Comparison of ENCODE assay signal across 29 cellular contexts in genomic region chr19:14676762-14677161, GRCh38. TPM values are rescaled to one million over a fixed set of nuclear protein-coding genes. Genes with fewer than 3 reads are reported as not detected.
"Had no signal": no experiment of that assay in that cellular context is flagged by ENCODE, and none has a peak within 500 bp of the region (broad histone marks: within the 10 kb centered on the region; RNA-seq: fewer than 3 reads in every experiment).

No MANE protein-coding gene starts in this region.

- H3K27ac ChIP-seq: dorsolateral prefrontal cortex, epithelial cell of prostate, gastrocnemius medialis, lower lobe of right lung, prostate gland, right atrium auricular region, sigmoid colon, suprapubic skin, transverse colon, upper lobe of right lung, uterus had no signal

- H3K27me3 ChIP-seq: right atrium auricular region, sigmoid colon, upper lobe of right lung, uterus had no signal

- H3K36me3 ChIP-seq: gastrocnemius medialis, lower lobe of right lung, prostate gland, right atrium auricular region, sigmoid colon, suprapubic skin, transverse colon, upper lobe of right lung, uterus had no signal

- H3K36me3 Mint-ChIP-seq: naive thymus-derived CD8-positive, alpha-beta T cell; stimulated activated naive B cell treated with anti-CD40 and anti-IgM and Interleukin-4, amounts not matched to agents 10 μg/mL and 1 μg/mL and 100 μg/mL, for 72 hours had no signal

- ATAC-seq: esophagus mucosa; gastrocnemius medialis; left ventricle myocardium superior; lower lobe of right lung; naive thymus-derived CD8-positive, alpha-beta T cell; stimulated activated naive B cell treated with anti-CD40 and anti-IgM and Interleukin-4, amounts not matched to agents 10 μg/mL and 1 μg/mL and 100 μg/mL, for 72 hours; upper lobe of right lung had no signal

- H3K9me3 ChIP-seq: gastrocnemius medialis, lower lobe of right lung, prostate gland, right atrium auricular region, sigmoid colon, suprapubic skin, transverse colon, upper lobe of right lung, uterus had no signal

- H3K4me3 ChIP-seq: dorsolateral prefrontal cortex, gastrocnemius medialis, lower lobe of right lung, prostate gland, right atrium auricular region, sigmoid colon, suprapubic skin, transverse colon, upper lobe of right lung, uterus had no signal

- H3K4me3 Mint-ChIP-seq: endodermal cell; naive thymus-derived CD8-positive, alpha-beta T cell; stimulated activated naive B cell treated with anti-CD40 and anti-IgM and Interleukin-4, amounts not matched to agents 10 μg/mL and 1 μg/mL and 100 μg/mL, for 72 hours; stimulated activated naive CD8-positive, alpha-beta T cell treated with anti-CD3 and anti-CD28 coated beads, Interleukin-15, amount 100 ng/mL, for 72 hours had no signal

- H3K4me1 ChIP-seq: gastrocnemius medialis, prostate gland, right atrium auricular region, sigmoid colon, suprapubic skin, transverse colon, upper lobe of right lung, uterus had no signal

- FAIRE-seq: colon, keratinocyte had no signal

- DNase-seq: dorsolateral prefrontal cortex; effector CD4-positive, alpha-beta T cell; endodermal cell; foreskin fibroblast; gastrocnemius medialis; head of caudate nucleus; left ventricle myocardium superior; lower lobe of right lung; naive thymus-derived CD8-positive, alpha-beta T cell; sigmoid colon; stimulated activated CD4-positive, alpha-beta T cell treated with anti-CD3 and anti-CD28 coated beads, Interleukin-2, amount 100 ng/mL, for 24 hours; stimulated activated CD4-positive, alpha-beta T cell treated with anti-CD3 and anti-CD28 coated beads, Interleukin-4, amount 100 ng/mL, for 4 hours; stimulated activated naive B cell treated with anti-CD40 and anti-IgM and Interleukin-4, amounts not matched to agents 10 μg/mL and 1 μg/mL and 100 μg/mL, for 72 hours; transverse colon; upper lobe of right lung; uterus had no signal

- H3K4me1 Mint-ChIP-seq: endodermal cell; stimulated activated naive CD8-positive, alpha-beta T cell treated with anti-CD3 and anti-CD28 coated beads, Interleukin-15, amount 100 ng/mL, for 72 hours had no signal

- H3K9me3 Mint-ChIP-seq: naive thymus-derived CD8-positive, alpha-beta T cell; stimulated activated naive B cell treated with anti-CD40 and anti-IgM and Interleukin-4, amounts not matched to agents 10 μg/mL and 1 μg/mL and 100 μg/mL, for 72 hours; stimulated activated naive CD8-positive, alpha-beta T cell treated with anti-CD3 and anti-CD28 coated beads, Interleukin-15, amount 100 ng/mL, for 72 hours had no signal

- H3K27ac Mint-ChIP-seq: endodermal cell; naive thymus-derived CD8-positive, alpha-beta T cell; stimulated activated naive B cell treated with anti-CD40 and anti-IgM and Interleukin-4, amounts not matched to agents 10 μg/mL and 1 μg/mL and 100 μg/mL, for 72 hours; stimulated activated naive CD8-positive, alpha-beta T cell treated with anti-CD3 and anti-CD28 coated beads, Interleukin-15, amount 100 ng/mL, for 72 hours had no signal

RNA-seq across cellular contexts. Expression of gene ADGRE3, which starts 2.1 kb away (rescaled TPM):
- total RNA-seq: endodermal cell; gastrocnemius medialis; glomerular endothelial cell; left ventricle myocardium superior; myocyte; naive thymus-derived CD8-positive, alpha-beta T cell; osteocyte; right atrium auricular region; sigmoid colon; skeletal muscle tissue; suprapubic skin; transverse colon had no signal
- polyA plus RNA-seq: keratinocyte; naive thymus-derived CD8-positive, alpha-beta T cell; neural cell had no signal
